ENCODE assay signal across 15 cellular contexts in the genomic region with DNA sequence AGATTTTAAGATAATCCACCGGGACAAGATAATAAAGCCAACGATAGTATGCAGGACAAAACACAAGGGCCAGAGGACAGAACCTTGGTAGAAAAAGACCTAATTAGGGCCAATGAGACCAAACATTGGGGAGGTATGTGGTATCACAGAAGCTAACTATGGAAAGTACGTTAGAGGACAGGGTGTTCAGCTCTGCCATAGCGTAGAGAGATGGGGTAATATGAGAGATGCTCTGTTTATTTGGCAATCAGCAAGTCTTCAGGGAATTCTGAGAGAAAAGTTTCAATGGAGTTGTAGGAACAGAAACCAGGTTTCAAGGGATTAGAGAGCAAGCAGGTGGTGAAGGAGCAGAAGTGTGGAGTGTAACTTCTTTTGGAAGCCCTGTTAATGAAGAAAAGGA. TPM values are rescaled to one million over a fixed set of nuclear protein-coding genes. Genes with fewer than 3 reads are reported as not detected.
DNase-seq lines count a peak whose midpoint lies in the region; ATAC-seq, FAIRE-seq and TF ChIP-seq lines count a peak whose summit lies in the region.
"Had no signal": no experiment of that assay in that cellular context is flagged by ENCODE, and none has a peak within 500 bp of the region (broad histone marks: within the 10 kb centered on the region; RNA-seq: fewer than 3 reads in every experiment).

No MANE protein-coding gene starts in this region.

- no peak overlapping the region for H3K14ac ChIP-seq in H9 (ENCODE audit: insufficient read depth, low read length)

- no peak for TF ChIP-seq POLR2A in K562 (conservative IDR thresholded peaks at IDR 0.05)

- H3K4me1 ChIP-seq in ACC112 (ENCODE audit: control insufficient read depth, insufficient read depth, low read length, unreplicated experiment) = peaks cover 35% of the 10 kb centered on the region
- peaks cover 0 to 21% of the 10 kb centered on the region in 2 experiments; a peak in 4 of 5 replicates for H3K4me1 ChIP-seq in K562 (replicated peaks in 1 of 2; ENCODE audit: control insufficient read depth in 2 of 2, insufficient read depth in 2 of 2, low read length in 2 of 2)
- peaks cover 16 to 35% of the 10 kb centered on the region in 2 donors for H3K4me1 ChIP-seq in mucosa of rectum (ENCODE audit: control insufficient read depth in 2 of 2, insufficient read depth in 2 of 2, low read length in 2 of 2)
- H3K4me1 ChIP-seq in H9 (ENCODE audit: insufficient read depth, low read length) = no peaks in the 10 kb centered on the region
- H3K4me1 ChIP-seq: SJCRH30 had no signal

- no peak overlapping the region for H2BK5ac ChIP-seq in H9 (ENCODE audit: insufficient read length, low read length)

- in situ Hi-C loops in K562 (cut with MboI) = no loop called here

- no peak overlapping the region for H3K4me3 Mint-ChIP-seq in H9
- H3K4me3 Mint-ChIP-seq in activated T-helper 1 cell treated with anti-CD3 and anti-CD28 coated beads, Interleukin-12 subunit alpha, Interleukin-12 subunit beta, Interleukin-2, Interleukin-4 antibody, amounts not matched to agents 30 ng/mL and 10 ng/mL and 1 ng/mL, durations not matched to agents 14 hours and 24 hours and 36 hours = no peak overlapping the region
- H3K4me3 Mint-ChIP-seq: GM23338 had no signal

- no peaks in the 10 kb centered on the region for H3K27me3 Mint-ChIP-seq in H9 (ENCODE audit: low read depth)
- no peaks in the 10 kb centered on the region for H3K27me3 Mint-ChIP-seq in activated T-helper 1 cell treated with anti-CD3 and anti-CD28 coated beads, Interleukin-12 subunit alpha, Interleukin-12 subunit beta, Interleukin-2, Interleukin-4 antibody, amounts not matched to agents 30 ng/mL and 10 ng/mL and 1 ng/mL, durations not matched to agents 14 hours and 24 hours and 36 hours (ENCODE audit: insufficient read depth)

- no peak overlapping the region for H3T11ph ChIP-seq in H9 (ENCODE audit: low read length)

- peaks cover 2% of the 10 kb centered on the region for H3K79me1 ChIP-seq in H9 (ENCODE audit: insufficient read depth, low read depth, low read length, poor library complexity, severe bottlenecking)

- H2BK15ac ChIP-seq in H9 (ENCODE audit: low read depth, low read length) = no peak overlapping the region

- H3K27ac Mint-ChIP-seq in H9 = peak overlapping the region in 1 of 3 experiments; percentile 25; a peak in 1 of 7 replicates
- no peak overlapping the region for H3K27ac Mint-ChIP-seq in activated T-helper 1 cell treated with anti-CD3 and anti-CD28 coated beads, Interleukin-12 subunit alpha, Interleukin-12 subunit beta, Interleukin-2, Interleukin-4 antibody, amounts not matched to agents 30 ng/mL and 10 ng/mL and 1 ng/mL, durations not matched to agents 14 hours and 24 hours and 36 hours
- H3K27ac Mint-ChIP-seq: GM23338 had no signal

- no peak overlapping the region for H2AK5ac ChIP-seq in H9 (ENCODE audit: insufficient read length, low read length)

- H3K18ac ChIP-seq in H9 (ENCODE audit: insufficient read length, low read depth, low read length) = no peak overlapping the region

- POLR2A ChIA-PET in HEK293T (lab: Yijun Ruan, JAX) = no interaction called here
- POLR2A ChIA-PET in K562 (lab: Yijun Ruan, JAX) = interaction anchor here (1.1 to 1.2 kb wide), 2 partner anchors 9 to 11 kb away, joined by 4 to 5 read pairs; no protein-coding TSS in a partner anchor

- CTCF ChIA-PET in HEK293T (lab: Yijun Ruan, JAX) = interaction anchor here (3.6 kb wide), 1 partner anchor 24 kb away, joined by 9 read pairs; the partner anchor contains the start of gene EEIG2
- CTCF ChIA-PET in K562 (lab: Yijun Ruan, JAX; ENCODE audit: low intra/inter-chr PET ratio) = no interaction called here

- H2BK12ac ChIP-seq in H9 (ENCODE audit: insufficient read length, low read depth, low read length) = no peak overlapping the region

- no peaks in the 10 kb centered on the region for H3K23me2 ChIP-seq in H9 (ENCODE audit: insufficient read length, low read depth, low read length, poor library complexity, severe bottlenecking)

- peak; percentile 15 for DNase-seq in HEK293T (ENCODE audit: extremely low spot score)
- no peak for DNase-seq in K562 (ENCODE audit: extremely low read depth in 1 of 4, low spot score in 3 of 4)
- DNase-seq in H9 = no peak
- DNase-seq in posterior vena cava (ENCODE audit: low spot score) = no peak
- DNase-seq in NCI-H748 (lab: John Stamatoyannopoulos, UW; ENCODE audit: unreplicated experiment) = no peak
- no peak for DNase-seq in activated T-helper 1 cell treated with anti-CD3 and anti-CD28 coated beads, Interleukin-12 subunit alpha, Interleukin-12 subunit beta, Interleukin-2, Interleukin-4 antibody, amounts not matched to agents 30 ng/mL and 10 ng/mL and 1 ng/mL, durations not matched to agents 14 hours and 24 hours and 36 hours (ENCODE audit: low spot score)
- DNase-seq: activated CD8-positive, alpha-beta memory T cell treated with anti-CD3 and anti-CD28 coated beads, Interleukin-2, amount 50 U/mL, for 4 hours; foreskin melanocyte; stimulated activated CD4-positive, alpha-beta T cell treated with anti-CD3 and anti-CD28 coated beads, Interleukin-4, amount 100 ng/mL, for 24 hours; stimulated activated naive CD4-positive, alpha-beta T cell treated with Interleukin-2 at 50 U/mL for 16 hours had no signal

- H4K5ac ChIP-seq in H9 (ENCODE audit: insufficient read length, low read depth, low read length) = no peak overlapping the region

- intact Hi-C loops in K562 (cut with micrococcal nuclease) = no loop called here
- intact Hi-C loops in posterior vena cava (cut with DNase I) = no loop called here
- intact Hi-C loops in activated T-helper 1 cell treated with anti-CD3 and anti-CD28 coated beads, Interleukin-12 subunit alpha, Interleukin-12 subunit beta, Interleukin-2, Interleukin-4 antibody, amounts not matched to agents 30 ng/mL and 10 ng/mL and 1 ng/mL, durations not matched to agents 14 hours and 24 hours and 36 hours (cut with micrococcal nuclease) = no loop called here

- no peak overlapping the region for H4K91ac ChIP-seq in H9 (ENCODE audit: insufficient read length, low read depth, low read length)

- no peak overlapping the region for H3K56ac ChIP-seq in H9 (ENCODE audit: insufficient read length, low read depth, low read length)

- H2AFZ ChIP-seq in ACC112 (ENCODE audit: low read length, unreplicated experiment) (no peak overlapping the region), K562 (ENCODE audit: low read depth, low read length) (no peak overlapping the region), H9 (ENCODE audit: low read length) (no peak overlapping the region)
- H2AFZ ChIP-seq: GM23338 had no signal

- peak; percentile 71 for ATAC-seq in K562
- ATAC-seq: GM23338 had no signal

- H3K4me2 ChIP-seq in K562 (ENCODE audit: insufficient read depth, low read length) (no peak overlapping the region), H9 (ENCODE audit: insufficient read depth, insufficient read length, low read length) (no peak overlapping the region)
- H3K4me2 ChIP-seq: GM23338 had no signal

- H4K8ac ChIP-seq in H9 (replicated peaks; ENCODE audit: insufficient read length, low read depth, low read length) = no peak overlapping the region

- no peak overlapping the region for H2BK120ac ChIP-seq in H9 (ENCODE audit: low read depth, low read length, poor library complexity, severe bottlenecking)

- H3K27ac ChIP-seq in ACC112 (ENCODE audit: low read depth, low read length) = peak overlapping the region; percentile 79
- no peak overlapping the region for H3K27ac ChIP-seq in K562 (ENCODE audit: extremely low read depth, low read depth, low read length)
- H3K27ac ChIP-seq in mucosa of rectum (ENCODE audit: low read depth in 2 of 2, low read length in 2 of 2) = peak overlapping the region; percentile 77 to 90
- H3K27ac ChIP-seq in H9 (ENCODE audit: insufficient read length, low read depth, low read length) = no peak overlapping the region
- H3K27ac ChIP-seq: C4-2B, SJCRH30 had no signal

- TF ChIP-seq CTCF in K562 (IDR thresholded peaks at IDR 0.05 in 2 of 3, conservative IDR thresholded peaks at IDR 0.05 in 1 of 3; ENCODE audit: insufficient read depth in 2 of 3, low read depth in 1 of 3, low read length in 3 of 3) (no peak), H9 (conservative IDR thresholded peaks at IDR 0.05) (no peak)

- H3K36me3 Mint-ChIP-seq in H9 (ENCODE audit: insufficient read depth in 1 of 3, low read depth in 3 of 3) = peaks cover 7 to 18% (median 7%) of the 10 kb centered on the region in 3 experiments; a peak in 6 of 7 replicates
- peaks cover 6% of the 10 kb centered on the region for H3K36me3 Mint-ChIP-seq in activated T-helper 1 cell treated with anti-CD3 and anti-CD28 coated beads, Interleukin-12 subunit alpha, Interleukin-12 subunit beta, Interleukin-2, Interleukin-4 antibody, amounts not matched to agents 30 ng/mL and 10 ng/mL and 1 ng/mL, durations not matched to agents 14 hours and 24 hours and 36 hours (ENCODE audit: low read depth)

- peak overlapping the region; percentile 39; the same call in 1 of the 2 replicates for H3K4me3 ChIP-seq in ACC112 (ENCODE audit: low read depth, low read length)
- H3K4me3 ChIP-seq in K562 = no peak overlapping the region
- no peak overlapping the region for H3K4me3 ChIP-seq in mucosa of rectum (ENCODE audit: low read length in 2 of 2)
- H3K4me3 ChIP-seq: GM23338, SJCRH30 had no signal

- no peak overlapping the region for H3K4ac ChIP-seq in H9 (ENCODE audit: low read depth, low read length)

- H2BK20ac ChIP-seq in H9 (ENCODE audit: low read depth, low read length, poor library complexity, severe bottlenecking) = no peak overlapping the region

- no TSS peak for BruUV-seq in K562 (replicated peaks; lab: Mats Ljungman, UMichigan)

- H3K79me2 ChIP-seq in ACC112 (ENCODE audit: control insufficient read depth, insufficient read depth, low read length, unreplicated experiment) = peaks cover 33% of the 10 kb centered on the region
- peaks cover 14% of the 10 kb centered on the region; the same call in 2 of the 3 replicates for H3K79me2 ChIP-seq in K562 (ENCODE audit: control insufficient read depth, insufficient read depth, low read length)
- no peaks in the 10 kb centered on the region for H3K79me2 ChIP-seq in H9 (ENCODE audit: insufficient read depth, low read length)

- H3K9ac ChIP-seq in K562 (ENCODE audit: insufficient read depth in 1 of 2, low read depth in 2 of 2, low read length in 2 of 2) (no peak overlapping the region), mucosa of rectum (ENCODE audit: low read depth in 1 of 2, low read length in 2 of 2) (no peak overlapping the region), H9 (ENCODE audit: extremely low read depth, insufficient read length, low read length) (no peak overlapping the region)

- H3K23ac ChIP-seq in H9 (ENCODE audit: insufficient read length, low read depth, low read length) = no peak overlapping the region

- TF ChIP-seq RAD21 in K562 (CRISPR knock-in tag; conservative IDR thresholded peaks at IDR 0.05 in 1 of 2, IDR thresholded peaks at IDR 0.05 in 1 of 2) = no peak

- no peaks in the 10 kb centered on the region for H4K20me1 ChIP-seq in K562 (replicated peaks; ENCODE audit: control insufficient read depth, insufficient read depth, low read length)
- H4K20me1 ChIP-seq in H9 (ENCODE audit: control insufficient read depth, insufficient read depth, insufficient read length) = no peaks in the 10 kb centered on the region

- H3K27me3 ChIP-seq in ACC112 (ENCODE audit: insufficient read depth, low read length) (no peaks in the 10 kb centered on the region), K562 (ENCODE audit: control insufficient read depth in 2 of 2, insufficient read depth in 2 of 2, low read length in 2 of 2) (no peaks in the 10 kb centered on the region), mucosa of rectum (ENCODE audit: control insufficient read depth in 2 of 2, insufficient read depth in 2 of 2, low read length in 2 of 2) (no peaks in the 10 kb centered on the region), H9 (ENCODE audit: insufficient read depth, low read length) (no peaks in the 10 kb centered on the region)
- H3K27me3 ChIP-seq: SJCRH30 had no signal

- TF ChIP-seq EP300 in K562 (IDR thresholded peaks at IDR 0.05; ENCODE audit: low read length) = no peak

- H3K9me3 ChIP-seq in K562 (replicated peaks; ENCODE audit: control insufficient read depth, insufficient read depth, low read depth, low read length) (no peaks in the 10 kb centered on the region; the same call in 1 of the 2 replicates), mucosa of rectum (ENCODE audit: control insufficient read depth in 2 of 2, low read length in 2 of 2) (peaks cover 0 to 3% of the 10 kb centered on the region in 2 donors), H9 (ENCODE audit: control insufficient read depth, low read depth, low read length) (no peaks in the 10 kb centered on the region)
- H3K9me3 ChIP-seq: SJCRH30 had no signal

- WGBS in K562 (ENCODE audit: insufficient coverage, low coverage, missing lambda C conversion rate) = 36% methylated on average over 4 of the region's 4 CpGs
- no CpG with 5 or more reads among the region's 4 CpGs for WGBS in H9 (ENCODE audit: extremely low coverage, insufficient read length, low lambda C conversion rate)

- H3K9me1 ChIP-seq in K562 (ENCODE audit: control insufficient read depth, insufficient read depth, low read length) = no peaks in the 10 kb centered on the region

- FAIRE-seq in K562 (lab: Jason Lieb, UNC) = peak; percentile 26

- peaks cover 0 to 5% of the 10 kb centered on the region in 2 experiments; a peak in 2 of 4 replicates for H3K4me1 Mint-ChIP-seq in H9
- H3K4me1 Mint-ChIP-seq in activated T-helper 1 cell treated with anti-CD3 and anti-CD28 coated beads, Interleukin-12 subunit alpha, Interleukin-12 subunit beta, Interleukin-2, Interleukin-4 antibody, amounts not matched to agents 30 ng/mL and 10 ng/mL and 1 ng/mL, durations not matched to agents 14 hours and 24 hours and 36 hours (ENCODE audit: low read depth) = peaks cover 10% of the 10 kb centered on the region

- peaks cover 14 to 23% of the 10 kb centered on the region in 2 experiments for H3K9me3 Mint-ChIP-seq in H9
- H3K9me3 Mint-ChIP-seq in activated T-helper 1 cell treated with anti-CD3 and anti-CD28 coated beads, Interleukin-12 subunit alpha, Interleukin-12 subunit beta, Interleukin-2, Interleukin-4 antibody, amounts not matched to agents 30 ng/mL and 10 ng/mL and 1 ng/mL, durations not matched to agents 14 hours and 24 hours and 36 hours = peaks cover 16% of the 10 kb centered on the region

- H3K36me3 ChIP-seq in ACC112 (ENCODE audit: insufficient read depth, low read length) (0 out of 2 replicates have a peak, but pooled peaks cover 5% of the 10 kb centered on the region), K562 (ENCODE audit: control insufficient read depth, insufficient read depth, low read length) (no peaks in the 10 kb centered on the region), mucosa of rectum (ENCODE audit: control insufficient read depth in 2 of 2, insufficient read depth in 2 of 2, low read length in 2 of 2) (no peaks in the 10 kb centered on the region)
- H3K36me3 ChIP-seq: SJCRH30 had no signal

RNA-seq across cellular contexts. Expression of gene EEIG2, which starts 23.9 kb away (rescaled TPM):
- total RNA-seq in K562 (2011; cell fraction: chromatin; rRNA removed; ENCODE audit: low replicate concordance) = 7.7 and 20.8 TPM in 2 replicates
- 3.3 and 4.5 TPM in 2 replicates for total RNA-seq in K562 (2011; cell fraction: nucleolus; rRNA removed)
- 9.1 and 18.0 TPM in 2 replicates for total RNA-seq in K562 (2011; cell fraction: nucleoplasm; rRNA removed)
- total RNA-seq in K562 (2014; rRNA removed) (13.9 and 14.5 TPM in 2 replicates), K562 (2014; rRNA removed; fragmentation: Illumina TruSeq; extraction: Trizol) (26.9 and 27.3 TPM in 2 replicates), K562 (2015; rRNA removed; fragmentation: Illumina TruSeq; extraction: Trizol) (21.8 and 24.4 TPM in 2 replicates), K562 (2021) (21.0 and 22.8 TPM in 2 replicates), H9 (2021) (16.9 and 17.0 TPM in 2 replicates), posterior vena cava (10 to 100 TPM; 26.8 to 29.1 TPM)
- polyA plus RNA-seq in K562 (2011; rRNA removed) (18.8 and 21.1 TPM in 2 replicates), K562 (2014; fragmentation: Illumina TruSeq; extraction: Trizol) (11.8 and 15.2 TPM in 2 replicates), K562 (2014; fragmentation: Nextera tagmentation; extraction: Ambion mirVana) (1 to 10 TPM; 6.1 to 8.0 TPM), K562 (2014; rRNA removed) (12.2 and 12.7 TPM in 2 replicates)
- 4.0 and 10.7 TPM in 2 replicates for polyA plus RNA-seq in K562 (2011; cell fraction: cytosol; rRNA removed)
- 6.8 and 10.7 TPM in 2 replicates for polyA plus RNA-seq in K562 (2011; cell fraction: nucleus; rRNA removed)
- polyA plus RNA-seq in K562 (2012) = 10.8 and 18.5 TPM in 2 replicates
- polyA minus RNA-seq in K562 (2011; rRNA and poly(A)+ RNA removed) = 30.8 and 35.3 TPM in 2 replicates
- 13.7 and 16.0 TPM in 2 replicates for polyA minus RNA-seq in K562 (2011; cell fraction: cytosol; rRNA and poly(A)+ RNA removed)
- 6.6 and 11.7 TPM in 2 replicates for polyA minus RNA-seq in K562 (2011; cell fraction: nucleus; rRNA and poly(A)+ RNA removed)
- total RNA-seq in activated T-helper 1 cell treated with anti-CD3 and anti-CD28 coated beads, Interleukin-12 subunit alpha, Interleukin-12 subunit beta, Interleukin-2, Interleukin-4 antibody, amounts not matched to agents 30 ng/mL and 10 ng/mL and 1 ng/mL, durations not matched to agents 14 hours and 24 hours and 36 hours = 16.7 and 18.5 TPM in 2 replicates

Comparison
In these comparisons a context has a peak if more than half of its experiments do, and no peak if none do; other contexts are left out.
1. H3K27ac ChIP-seq: peak in ACC112 (single experiment) and mucosa of rectum (2 of 2); none in K562 (single experiment) and H9 (single experiment).